In the genomic region with DNA sequence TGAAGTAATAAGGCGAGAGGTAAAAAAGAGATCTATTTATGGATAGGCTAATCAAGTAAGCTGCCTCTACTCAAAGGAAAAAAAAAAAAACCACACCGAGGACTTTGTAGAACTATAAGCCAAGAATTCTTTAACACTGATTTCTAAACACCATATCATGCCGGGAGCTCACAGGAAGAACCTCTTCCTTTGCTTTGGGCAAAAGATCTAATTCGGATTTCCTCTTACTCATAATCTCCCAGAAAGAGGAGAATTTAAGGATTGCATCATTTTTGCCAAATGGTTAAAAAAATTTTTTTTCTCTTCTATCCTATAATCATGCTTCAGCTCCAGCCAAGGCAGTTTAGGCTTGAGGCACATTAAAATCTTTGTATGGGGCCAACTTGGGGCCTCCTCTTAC, we compare ENCODE assay signal across 12 cellular contexts.
DNase-seq lines count a peak whose midpoint lies in the region; ATAC-seq and TF ChIP-seq lines count a peak whose summit lies in the region.
"Had no signal": no experiment of that assay in that cellular context is flagged by ENCODE, and none has a peak within 500 bp of the region (broad histone marks: within the 10 kb centered on the region; RNA-seq: fewer than 3 reads in every experiment).

No MANE protein-coding gene starts in this region.

- no peaks in the 10 kb centered on the region for H3K4me1 ChIP-seq in stomach
- H3K4me1 ChIP-seq: colonic mucosa, Peyer's patch, upper lobe of right lung had no signal

- H3K4me3 ChIP-seq in choroid plexus epithelial cell (ENCODE audit: low read depth, low read length) (no peak overlapping the region), stomach (no peak overlapping the region)
- H3K4me3 ChIP-seq: colonic mucosa, Peyer's patch, upper lobe of right lung had no signal

- no peak for ATAC-seq in naive thymus-derived CD8-positive, alpha-beta T cell
- no peak for ATAC-seq in HG03175 (IDR thresholded peaks at IDR 0.05; ENCODE audit: unreplicated experiment)
- no peak for ATAC-seq in GM21737 (IDR thresholded peaks at IDR 0.05; ENCODE audit: unreplicated experiment)
- ATAC-seq: upper lobe of right lung had no signal

- H3K4me1 Mint-ChIP-seq in naive thymus-derived CD8-positive, alpha-beta T cell: peaks cover 15 to 34% (median 30%) of the 10 kb centered on the region in 4 donors

- TF ChIP-seq POLR2A in stomach (IDR thresholded peaks at IDR 0.05): no peak

- DNase-seq in EH (ENCODE audit: low read depth) (peak; percentile 94), MV-4-11 (lab: John Stamatoyannopoulos, UW) (peak; percentile 2), choroid plexus epithelial cell (ENCODE audit: low read depth) (peak; percentile 80), NCI-H1417 (lab: John Stamatoyannopoulos, UW) (no peak), stomach (no peak)
- DNase-seq in naive thymus-derived CD8-positive, alpha-beta T cell: no peak
- DNase-seq: colonic mucosa, Peyer's patch, upper lobe of right lung had no signal

- intact Hi-C loops in stomach (cut with DNase I; ENCODE audit: low total_unique reads): loop anchor here (10.0 kb wide), 1 partner anchor 102 kb away; no protein-coding TSS in a partner anchor

- TF ChIP-seq CTCF in choroid plexus epithelial cell (conservative IDR thresholded peaks at IDR 0.05; ENCODE audit: low read depth, low read length) (no peak), stomach (IDR thresholded peaks at IDR 0.05) (no peak)

- no peaks in the 10 kb centered on the region for H3K27me3 ChIP-seq in stomach
- H3K27me3 ChIP-seq: colonic mucosa, Peyer's patch, upper lobe of right lung had no signal

- peak overlapping the region in 5 of 10 donors; percentile 8 to 73 (median 64) for H3K4me3 Mint-ChIP-seq in naive thymus-derived CD8-positive, alpha-beta T cell

- H3K27ac Mint-ChIP-seq in naive thymus-derived CD8-positive, alpha-beta T cell: peak overlapping the region in 9 of 10 donors; percentile 1 to 93 (median 73)

- H3K27me3 Mint-ChIP-seq in naive thymus-derived CD8-positive, alpha-beta T cell: no peaks in the 10 kb centered on the region

- H3K27ac ChIP-seq in stomach: no peak overlapping the region
- H3K27ac ChIP-seq: colonic mucosa, Peyer's patch, upper lobe of right lung, VCaP had no signal

- H3K36me3 Mint-ChIP-seq in naive thymus-derived CD8-positive, alpha-beta T cell: peaks cover 0 to 66% (median 16%) of the 10 kb centered on the region in 3 donors

- no peak for TF ChIP-seq EP300 in stomach (IDR thresholded peaks at IDR 0.05)

- no peaks in the 10 kb centered on the region for H3K9me3 Mint-ChIP-seq in naive thymus-derived CD8-positive, alpha-beta T cell

- H3K36me3 ChIP-seq in stomach: peaks cover 0 to 38% (median 27%) of the 10 kb centered on the region in 4 donors
- H3K36me3 ChIP-seq: colonic mucosa, upper lobe of right lung had no signal

- H3K9me3 ChIP-seq in stomach: no peaks in the 10 kb centered on the region
- H3K9me3 ChIP-seq: colonic mucosa, Peyer's patch, upper lobe of right lung had no signal

- POLR2A ChIA-PET in naive thymus-derived CD8-positive, alpha-beta T cell (lab: Charles Lee): no interaction called here

- WGBS in stomach, 5 donors: 62 to 74% (median 71%) methylated on average over 4 of the region's 4 CpGs

Comparison
In these comparisons a context has a peak if more than half of its experiments do, and no peak if none do; other contexts are left out.
1. DNase-seq: peak in EH (single experiment), MV-4-11 (single experiment) and choroid plexus epithelial cell (single experiment); none in naive thymus-derived CD8-positive, alpha-beta T cell (0 of 10), NCI-H1417 (0 of 3) and stomach (single experiment).